In the genomic region with DNA sequence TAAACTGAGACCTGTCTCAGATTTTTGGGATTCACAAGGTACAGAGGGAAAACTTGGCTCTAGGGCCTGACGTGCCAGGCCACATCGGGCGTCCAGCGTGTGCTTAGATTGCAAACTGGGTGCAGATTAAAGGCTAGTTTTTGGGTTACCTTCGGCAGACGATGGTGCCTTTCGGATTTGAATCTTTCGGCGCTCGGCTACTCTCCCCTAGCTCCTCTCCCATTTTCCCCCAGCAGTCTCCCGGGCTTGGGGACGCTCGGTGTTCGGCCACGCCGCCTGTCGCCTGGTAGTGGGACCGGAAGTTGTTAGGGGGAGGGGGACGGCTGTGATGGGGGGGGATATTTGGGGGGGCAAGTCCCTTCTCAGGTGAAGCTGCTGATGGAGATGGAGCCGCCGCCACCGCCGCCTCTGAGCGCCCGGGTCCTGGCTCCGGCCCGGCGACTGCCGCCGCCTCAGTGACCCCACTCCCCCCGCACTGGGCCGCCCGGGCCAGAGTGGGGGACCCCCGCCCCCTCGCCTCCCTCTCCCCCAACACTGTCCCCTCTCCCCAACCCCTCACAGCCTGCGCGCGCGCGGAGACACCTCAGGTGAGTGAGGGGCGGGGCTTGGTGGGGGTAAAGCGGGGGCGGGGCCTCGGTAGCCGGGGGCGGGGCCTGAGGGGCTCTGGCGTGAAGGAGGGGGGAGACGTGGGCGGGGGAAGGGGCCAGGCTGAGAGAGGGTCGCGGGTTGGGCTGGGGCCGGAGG, we compare ENCODE assay signal across 8 cellular contexts. TPM values are rescaled to one million over a fixed set of nuclear protein-coding genes. Genes with fewer than 3 reads are reported as not detected.
DNase-seq lines count a peak whose midpoint lies in the region; ATAC-seq and TF ChIP-seq lines count a peak whose summit lies in the region.

No MANE protein-coding gene starts in this region.

- no peaks in the 10 kb centered on the region for H3K27me3 Mint-ChIP-seq in activated naive CD8-positive, alpha-beta T cell treated with anti-CD3 and anti-CD28 coated beads for 36 hours
- H3K27me3 Mint-ChIP-seq in osteocyte (ENCODE audit: unreplicated experiment), result no peaks in the 10 kb centered on the region

- H3K4me3 Mint-ChIP-seq in activated naive CD8-positive, alpha-beta T cell treated with anti-CD3 and anti-CD28 coated beads for 36 hours, result peak overlapping the region; percentile 78
- peak overlapping the region; percentile 80 for H3K4me3 Mint-ChIP-seq in osteocyte (ENCODE audit: unreplicated experiment)

- peaks cover 33% of the 10 kb centered on the region for H3K4me1 Mint-ChIP-seq in activated naive CD8-positive, alpha-beta T cell treated with anti-CD3 and anti-CD28 coated beads for 36 hours
- peaks cover 15% of the 10 kb centered on the region for H3K4me1 Mint-ChIP-seq in osteocyte (ENCODE audit: unreplicated experiment)

- peaks cover 3% of the 10 kb centered on the region for H3K4me1 ChIP-seq in testis

- no peak for TF ChIP-seq CTCF in osteocyte (IDR thresholded peaks at IDR 0.05)
- TF ChIP-seq CTCF in testis (IDR thresholded peaks at IDR 0.05), result no peak

- H3K9me3 ChIP-seq in testis, result no peaks in the 10 kb centered on the region

- H3K27ac Mint-ChIP-seq in activated naive CD8-positive, alpha-beta T cell treated with anti-CD3 and anti-CD28 coated beads for 36 hours, result peak overlapping the region; percentile 77
- H3K27ac Mint-ChIP-seq in osteocyte (ENCODE audit: unreplicated experiment), result peak overlapping the region; percentile 82

- H3K27ac ChIP-seq in testis, result peak overlapping the region; percentile 96 to 98

- intact Hi-C loops in Right ventricle myocardium superior (cut with DNase I) (no loop called here), testis (cut with DNase I; ENCODE audit: low total_unique reads) (no loop called here)

- 1% methylated on average over 18 to 38 of the region's 52 CpGs for WGBS in testis, 2 donors

- no peaks in the 10 kb centered on the region for H3K27me3 ChIP-seq in H7 (ENCODE audit: control insufficient read depth, insufficient read depth, low read length)
- H3K27me3 ChIP-seq in testis, result no peaks in the 10 kb centered on the region

- peak overlapping the region; percentile 64 for H3K4me3 ChIP-seq in H7 (ENCODE audit: insufficient read depth, low read depth, low read length)
- H3K4me3 ChIP-seq in testis, result peak overlapping the region; percentile 96 to 99

- DNase-seq in DMS79 (lab: John Stamatoyannopoulos, UW) (peak; percentile 73), H7 (peak; percentile 100), NCI-H1092 (lab: John Stamatoyannopoulos, UW) (peak; percentile 74), SKM-1 treated with dmso at 0.1 percent for 144 hours (lab: John Stamatoyannopoulos, UW; ENCODE audit: unreplicated experiment) (peak; percentile 50), Right ventricle myocardium superior (peak; percentile 91), osteocyte (ENCODE audit: extremely low spot score, unreplicated experiment) (peak; percentile 91), testis (peak; percentile 94)
- peak; percentile 77 for DNase-seq in activated naive CD8-positive, alpha-beta T cell treated with anti-CD3 and anti-CD28 coated beads for 36 hours

- peak; percentile 96 for ATAC-seq in Right ventricle myocardium superior (ENCODE audit: poor library complexity)

- H3K36me3 Mint-ChIP-seq in activated naive CD8-positive, alpha-beta T cell treated with anti-CD3 and anti-CD28 coated beads for 36 hours, result peaks cover 10% of the 10 kb centered on the region
- peaks cover 8% of the 10 kb centered on the region for H3K36me3 Mint-ChIP-seq in osteocyte (ENCODE audit: unreplicated experiment)

- no peak for TF ChIP-seq POLR2A in testis (IDR thresholded peaks at IDR 0.05)

- H3K9me3 Mint-ChIP-seq in activated naive CD8-positive, alpha-beta T cell treated with anti-CD3 and anti-CD28 coated beads for 36 hours, result no peaks in the 10 kb centered on the region
- no peaks in the 10 kb centered on the region for H3K9me3 Mint-ChIP-seq in osteocyte (ENCODE audit: unreplicated experiment)

- H3K36me3 ChIP-seq in H7 (replicated peaks; ENCODE audit: control insufficient read depth, insufficient read depth, low read length) (peaks cover 4% of the 10 kb centered on the region), testis (ENCODE audit: low read depth, missing control alignments) (no peaks in the 10 kb centered on the region)

RNA-seq across cellular contexts. Expression of gene SUOX, which starts 10.2 kb away (rescaled TPM):
- total RNA-seq in H7 (2014; rRNA removed; shearing (Covaris generic)), result 24.0 and 27.2 TPM in 2 replicates
- total RNA-seq in activated naive CD8-positive, alpha-beta T cell treated with anti-CD3 and anti-CD28 coated beads for 36 hours, result 1 to 10 TPM; 4.6 to 4.9 TPM
- total RNA-seq in Right ventricle myocardium superior, result 29.7 TPM
- 16.2 and 19.4 TPM in 2 replicates for total RNA-seq in osteocyte
- total RNA-seq in testis, result 10 to 100 TPM in 1 of 2 donors, 1 to 10 TPM in 1; 9.5 to 14.3 TPM
- 14.1 TPM for polyA plus RNA-seq in testis (ENCODE audit: insufficient read depth, low read depth, low replicate concordance)

RNA-seq across cellular contexts. Expression of gene IKZF4, which starts 13.5 kb away (rescaled TPM):
- 1.5 and 3.7 TPM in 2 replicates for total RNA-seq in H7 (2014; rRNA removed; shearing (Covaris generic))
- total RNA-seq in activated naive CD8-positive, alpha-beta T cell treated with anti-CD3 and anti-CD28 coated beads for 36 hours, result 10 to 100 TPM; 22.5 to 22.9 TPM
- total RNA-seq in Right ventricle myocardium superior (7.0 TPM), osteocyte (8.2 and 10.6 TPM in 2 replicates), testis (10 to 100 TPM; 10.7 to 13.9 TPM)
- 17.7 TPM for polyA plus RNA-seq in testis (ENCODE audit: insufficient read depth, low read depth, low replicate concordance)

RNA-seq across cellular contexts. Expression of gene RAB5B, which starts 33.4 kb away (rescaled TPM):
- total RNA-seq in H7 (2014; rRNA removed; shearing (Covaris generic)), result 52.1 and 52.4 TPM in 2 replicates
- 10 to 100 TPM; 24.5 to 25.3 TPM for total RNA-seq in activated naive CD8-positive, alpha-beta T cell treated with anti-CD3 and anti-CD28 coated beads for 36 hours
- total RNA-seq in Right ventricle myocardium superior, result 111 TPM
- 126 and 134 TPM in 2 replicates for total RNA-seq in osteocyte
- total RNA-seq in testis, result 100 to 1,000 TPM; 144 to 198 TPM
- polyA plus RNA-seq in testis (ENCODE audit: insufficient read depth, low read depth, low replicate concordance), result 139 TPM

RNA-seq across cellular contexts. Expression of gene RPS26, which starts 34.4 kb away (rescaled TPM):
- total RNA-seq in H7 (2014; rRNA removed; shearing (Covaris generic)), result 830 and 1,197 TPM in 2 replicates
- total RNA-seq in activated naive CD8-positive, alpha-beta T cell treated with anti-CD3 and anti-CD28 coated beads for 36 hours, result 10 to 100 TPM; 45.1 to 47.7 TPM
- total RNA-seq in Right ventricle myocardium superior (34.6 TPM), osteocyte (25.0 and 25.3 TPM in 2 replicates), testis (100 to 1,000 TPM; 395 to 568 TPM)
- 197 TPM for polyA plus RNA-seq in testis (ENCODE audit: insufficient read depth, low read depth, low replicate concordance)

RNA-seq across cellular contexts. Expression of gene CDK2, which starts 40.7 kb away (rescaled TPM):
- 63.3 and 68.0 TPM in 2 replicates for total RNA-seq in H7 (2014; rRNA removed; shearing (Covaris generic))
- total RNA-seq in activated naive CD8-positive, alpha-beta T cell treated with anti-CD3 and anti-CD28 coated beads for 36 hours, result 100 to 1,000 TPM; 111 to 120 TPM
- total RNA-seq in Right ventricle myocardium superior, result 7.9 TPM
- total RNA-seq in osteocyte, result 27.3 and 29.6 TPM in 2 replicates
- total RNA-seq in testis, result 10 to 100 TPM; 16.5 to 20.3 TPM
- polyA plus RNA-seq in testis (ENCODE audit: insufficient read depth, low read depth, low replicate concordance), result 19.8 TPM

Comparison
In these comparisons a context has a peak if more than half of its experiments do, and no peak if none do; other contexts are left out.
1. Peak in every context shown above with its lines: DNase-seq, ATAC-seq, H3K4me3 ChIP-seq and H3K27ac ChIP-seq.
2. DNase-seq: peak in every context shown above with its lines; median percentile 100 in H7; 94 in testis; 91 in Right ventricle myocardium superior; 91 in osteocyte; 77 in activated naive CD8-positive, alpha-beta T cell treated with anti-CD3 and anti-CD28 coated beads for 36 hours; 74 in NCI-H1092; 73 in DMS79; 50 in SKM-1 treated with dmso at 0.1 percent for 144 hours.